23 cellular contexts compared by ENCODE assay signal in genomic region chrX:49760288-49760885, GRCh38.
"Had no signal": no experiment of that assay in that cellular context is flagged by ENCODE, and none has a peak within 500 bp of the region (broad histone marks: within the 10 kb centered on the region; RNA-seq: fewer than 3 reads in every experiment).

No MANE protein-coding gene starts in this region.

- H3K27me3 ChIP-seq: gastroesophageal sphincter, upper lobe of left lung, uterus had no signal

- DNase-seq: effector CD4-positive, alpha-beta T cell; foreskin fibroblast; glutamatergic neuron; immature natural killer cell; kidney; left colon; mammary epithelial cell; naive thymus-derived CD4-positive, alpha-beta T cell; posterior cingulate gyrus; spleen; stimulated activated CD4-positive, alpha-beta T cell treated with anti-CD3 and anti-CD28 coated beads, Interleukin-15, amount 100 ng/mL, for 24 hours; stimulated activated CD4-positive, alpha-beta T cell treated with anti-CD3 and anti-CD28 coated beads, Interleukin-1b, Interleukin-23, amount 100 ng/mL, for 48 hours; stimulated activated CD4-positive, alpha-beta T cell treated with anti-CD3 and anti-CD28 coated beads, Interleukin-4, amount 100 ng/mL, for 24 hours; tibial artery; upper lobe of left lung; uterus had no signal

- H3K36me3 Mint-ChIP-seq: immature natural killer cell; naive thymus-derived CD4-positive, alpha-beta T cell; stimulated activated memory B cell treated with anti-CD40 and anti-IgM and Interleukin-4, amounts not matched to agents 10 μg/mL and 1 μg/mL and 100 μg/mL, for 72 hours had no signal

- ATAC-seq: esophagus mucosa; gastroesophageal sphincter; left colon; naive thymus-derived CD4-positive, alpha-beta T cell; sciatic nerve; stimulated activated memory B cell treated with anti-CD40 and anti-IgM and Interleukin-4, amounts not matched to agents 10 μg/mL and 1 μg/mL and 100 μg/mL, for 72 hours had no signal

- H3K27ac Mint-ChIP-seq: immature natural killer cell; naive thymus-derived CD4-positive, alpha-beta T cell; stimulated activated memory B cell treated with anti-CD40 and anti-IgM and Interleukin-4, amounts not matched to agents 10 μg/mL and 1 μg/mL and 100 μg/mL, for 72 hours; stimulated activated naive CD8-positive, alpha-beta T cell treated with anti-CD3 and anti-CD28 coated beads, Interleukin-15, Interleukin-2, amounts not matched to agents 100 ng/mL and 50 ng/mL, for 24 hours had no signal

- H3K9me3 ChIP-seq: gastroesophageal sphincter, spleen, tibial artery, upper lobe of left lung, uterus had no signal

- H3K9me3 Mint-ChIP-seq: immature natural killer cell; naive thymus-derived CD4-positive, alpha-beta T cell; neural crest cell; stimulated activated memory B cell treated with anti-CD40 and anti-IgM and Interleukin-4, amounts not matched to agents 10 μg/mL and 1 μg/mL and 100 μg/mL, for 72 hours; stimulated activated naive CD8-positive, alpha-beta T cell treated with anti-CD3 and anti-CD28 coated beads, Interleukin-15, Interleukin-2, amounts not matched to agents 100 ng/mL and 50 ng/mL, for 24 hours had no signal

- H3K4me3 ChIP-seq: coronary artery, gastroesophageal sphincter, spleen, tibial artery, upper lobe of left lung, uterus had no signal

- H3K36me3 ChIP-seq: gastroesophageal sphincter, spleen, tibial artery, upper lobe of left lung, uterus had no signal

- H3K4me1 ChIP-seq: gastroesophageal sphincter, spleen, tibial artery, upper lobe of left lung, uterus had no signal

- FAIRE-seq: kidney had no signal

- H3K4me1 Mint-ChIP-seq: immature natural killer cell had no signal

- H3K4me3 Mint-ChIP-seq: immature natural killer cell; naive thymus-derived CD4-positive, alpha-beta T cell; neural crest cell; stimulated activated memory B cell treated with anti-CD40 and anti-IgM and Interleukin-4, amounts not matched to agents 10 μg/mL and 1 μg/mL and 100 μg/mL, for 72 hours; stimulated activated naive CD8-positive, alpha-beta T cell treated with anti-CD3 and anti-CD28 coated beads, Interleukin-15, Interleukin-2, amounts not matched to agents 100 ng/mL and 50 ng/mL, for 24 hours had no signal

- H3K27ac ChIP-seq: coronary artery, gastroesophageal sphincter, spleen, tibial artery, upper lobe of left lung, uterus had no signal
